16 cellular contexts compared by ENCODE assay signal in the genomic region with DNA sequence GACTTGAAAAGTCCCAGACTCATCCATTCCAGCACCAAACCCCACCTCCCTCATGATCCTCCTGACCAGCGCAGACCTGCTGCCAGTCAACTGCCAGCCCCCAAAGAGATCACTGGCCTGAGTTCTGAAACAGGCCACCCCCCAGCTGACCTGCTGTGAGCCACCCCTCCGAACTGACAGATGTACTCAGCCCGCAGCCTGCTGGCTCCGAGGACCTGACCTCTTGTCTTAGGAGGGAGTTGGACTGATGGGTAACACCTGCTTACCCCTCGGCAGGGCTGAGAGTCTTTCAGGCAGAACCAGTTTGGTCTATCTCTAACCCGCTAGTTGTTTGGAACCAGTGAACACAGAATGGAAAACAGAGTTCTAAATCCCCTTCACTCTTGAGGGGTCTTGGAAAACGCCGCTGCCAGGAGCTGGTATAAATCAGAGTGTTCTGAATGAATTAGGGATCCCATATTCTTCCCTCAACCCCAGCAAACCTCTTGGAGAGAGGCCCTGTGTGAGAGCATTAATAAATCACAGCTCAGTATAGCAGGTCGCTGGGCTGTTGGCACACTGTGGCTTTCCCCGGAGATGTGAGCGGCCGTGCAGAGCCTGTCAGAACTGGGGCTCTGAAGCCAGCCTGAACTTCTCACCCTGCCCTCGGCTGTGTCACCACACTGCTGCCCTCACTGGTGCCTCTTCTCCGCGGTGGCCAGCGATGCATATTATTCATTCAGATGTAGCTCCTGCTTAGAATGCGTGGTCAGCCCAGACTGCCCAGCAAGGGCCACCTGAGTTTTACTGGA.
DNase-seq lines count a peak whose midpoint lies in the region; ATAC-seq, FAIRE-seq and TF ChIP-seq lines count a peak whose summit lies in the region.
"Had no signal": no experiment of that assay in that cellular context is flagged by ENCODE, and none has a peak within 500 bp of the region (broad histone marks: within the 10 kb centered on the region; RNA-seq: fewer than 3 reads in every experiment).

No MANE protein-coding gene starts in this region.

- H4K20me1 ChIP-seq in neural progenitor cell (ENCODE audit: low read depth) = no peaks in the 10 kb centered on the region

- H3K4me3 ChIP-seq in cardiac muscle cell = no peak overlapping the region
- no peak overlapping the region for H3K4me3 ChIP-seq in neural progenitor cell
- H3K4me3 ChIP-seq: breast epithelium, GM12878, HAP-1 had no signal

- TF ChIP-seq CTCF in cardiac muscle cell (IDR thresholded peaks at IDR 0.05; ENCODE audit: low read depth, low read length) (no peak), neural progenitor cell (IDR thresholded peaks at IDR 0.05) (no peak)

- H3K4me2 ChIP-seq in neural progenitor cell = peak overlapping the region; percentile 30

- no peak overlapping the region for H2AFZ ChIP-seq in neural progenitor cell (replicated peaks)

- H3F3A ChIP-seq in neural progenitor cell (ENCODE audit: low read depth) = peaks cover 14% of the 10 kb centered on the region

- H3K79me2 ChIP-seq in neural progenitor cell (ENCODE audit: low read depth) = no peaks in the 10 kb centered on the region

- H3K36me3 Mint-ChIP-seq in neural progenitor cell = no peaks in the 10 kb centered on the region
- H3K36me3 Mint-ChIP-seq: naive B cell had no signal

- peak overlapping the region; percentile 23 for H3K4me3 Mint-ChIP-seq in neural progenitor cell
- H3K4me3 Mint-ChIP-seq: activated CD4-positive, alpha-beta T cell treated with anti-CD3 and anti-CD28 coated beads, Interleukin-2, amount 10 ng/mL, durations not matched to agents 24 days and 14 days; activated T-helper 17 cell treated with anti-CD3 and anti-CD28 coated beads, Interleukin-2, amount 50 U/mL, for 72 hours had no signal

- no peaks in the 10 kb centered on the region for H3K9me3 Mint-ChIP-seq in neural progenitor cell
- H3K9me3 Mint-ChIP-seq: activated CD4-positive, alpha-beta T cell treated with anti-CD3 and anti-CD28 coated beads, Interleukin-2, amount 10 ng/mL, durations not matched to agents 24 days and 14 days; activated T-helper 17 cell treated with anti-CD3 and anti-CD28 coated beads, Interleukin-2, amount 50 U/mL, for 72 hours; naive B cell had no signal

- no peak for FAIRE-seq in RCC 7860 (lab: Jason Lieb, UNC)
- FAIRE-seq: GM12878 had no signal

- H3K27ac ChIP-seq in cardiac muscle cell (peak overlapping the region; percentile 55), neural progenitor cell (no peak overlapping the region)
- H3K27ac ChIP-seq: epithelial cell of prostate had no signal

- H3K9ac ChIP-seq in neural progenitor cell = no peak overlapping the region

- ATAC-seq in GM21360 (IDR thresholded peaks at IDR 0.05; ENCODE audit: unreplicated experiment) = no peak
- no peak for ATAC-seq in HG03095 (IDR thresholded peaks at IDR 0.05; ENCODE audit: unreplicated experiment)
- ATAC-seq in GM21737 (IDR thresholded peaks at IDR 0.05; ENCODE audit: unreplicated experiment) = no peak
- ATAC-seq: activated T-helper 17 cell treated with anti-CD3 and anti-CD28 coated beads, Interleukin-2, amount 50 U/mL, for 72 hours had no signal

- H3K27ac Mint-ChIP-seq in neural progenitor cell = peak overlapping the region; percentile 96
- H3K27ac Mint-ChIP-seq: activated CD4-positive, alpha-beta T cell treated with anti-CD3 and anti-CD28 coated beads, Interleukin-2, amount 10 ng/mL, durations not matched to agents 24 days and 14 days; activated T-helper 17 cell treated with anti-CD3 and anti-CD28 coated beads, Interleukin-2, amount 50 U/mL, for 72 hours; naive B cell had no signal

- peaks cover 46% of the 10 kb centered on the region for H3K4me1 Mint-ChIP-seq in neural progenitor cell
- H3K4me1 Mint-ChIP-seq: naive B cell had no signal

- H3K9me3 ChIP-seq in cardiac muscle cell (ENCODE audit: low read depth) = no peaks in the 10 kb centered on the region
- no peaks in the 10 kb centered on the region for H3K9me3 ChIP-seq in neural progenitor cell (ENCODE audit: low read depth)
- H3K9me3 ChIP-seq: breast epithelium, HAP-1 had no signal

- no peaks in the 10 kb centered on the region for H3K27me3 ChIP-seq in cardiac muscle cell
- no peaks in the 10 kb centered on the region for H3K27me3 ChIP-seq in neural progenitor cell
- H3K27me3 ChIP-seq: breast epithelium had no signal

- peaks cover 8% of the 10 kb centered on the region for H3K27me3 Mint-ChIP-seq in neural progenitor cell (ENCODE audit: insufficient read depth, low read depth)
- H3K27me3 Mint-ChIP-seq: activated CD4-positive, alpha-beta T cell treated with anti-CD3 and anti-CD28 coated beads, Interleukin-2, amount 10 ng/mL, durations not matched to agents 24 days and 14 days had no signal

- H3K36me3 ChIP-seq in cardiac muscle cell (no peaks in the 10 kb centered on the region), neural progenitor cell (no peaks in the 10 kb centered on the region)
- H3K36me3 ChIP-seq: breast epithelium, HAP-1 had no signal

- peaks cover 10% of the 10 kb centered on the region for H3K4me1 ChIP-seq in cardiac muscle cell (ENCODE audit: low read depth)
- H3K4me1 ChIP-seq in neural progenitor cell = peaks cover 26% of the 10 kb centered on the region
- H3K4me1 ChIP-seq: breast epithelium, HAP-1 had no signal

- DNase-seq in A172 (ENCODE audit: low spot score) (peak; percentile 19), RCC 7860 (ENCODE audit: low spot score) (peak; percentile 25), cardiac muscle cell (ENCODE audit: low read depth in 1 of 2, low spot score in 1 of 2) (no peak), neural progenitor cell (ENCODE audit: low spot score) (no peak), occipital lobe (lab: John Stamatoyannopoulos, UW) (no peak)
- DNase-seq: naive B cell; stimulated activated CD4-positive, alpha-beta T cell treated with anti-CD3 and anti-CD28 coated beads, Interleukin-12 subunit alpha, Interleukin-12 subunit beta, amount 100 ng/mL, for 4 hours had no signal

Comparison
In these comparisons a context has a peak if more than half of its experiments do, and no peak if none do; other contexts are left out.
1. DNase-seq: peak in A172 (single experiment) and RCC 7860 (single experiment); none in cardiac muscle cell (0 of 2), neural progenitor cell (single experiment) and occipital lobe (single experiment).